Comparison of ENCODE assay signal across 1 cellular context in the genomic region with DNA sequence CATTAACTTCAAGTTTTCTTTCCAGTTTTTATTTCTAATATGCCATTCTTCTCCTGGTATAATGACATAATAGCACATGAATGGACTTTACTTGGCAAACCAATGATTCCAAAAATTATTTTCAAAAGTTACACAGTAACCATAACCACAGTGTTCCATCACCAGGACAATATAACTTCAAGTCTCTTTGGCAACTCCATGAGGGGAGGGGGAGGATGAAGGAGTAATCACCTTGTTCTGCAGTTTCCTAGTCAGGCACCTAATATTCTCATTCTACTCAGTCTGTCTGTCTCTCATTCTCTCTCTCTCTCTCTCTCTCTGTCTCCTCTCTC.
TF ChIP-seq lines count a peak whose summit lies in the region.

No MANE protein-coding gene starts in this region.

TF ChIP-seq in A549, 52 proteins besides CTCF, POLR2A, EP300 and RAD21 (continued from another document):
- TF ChIP-seq ATOH8 (CRISPR knock-in tag; IDR thresholded peaks at IDR 0.05; ENCODE audit: low read depth) = no peak
- TF ChIP-seq GATA3 (IDR thresholded peaks at IDR 0.05; ENCODE audit: borderline replicate concordance) = no peak
- no peak for TF ChIP-seq KDM5A (IDR thresholded peaks at IDR 0.05)
